ENCODE assay signal across 8 cellular contexts in the genomic region with DNA sequence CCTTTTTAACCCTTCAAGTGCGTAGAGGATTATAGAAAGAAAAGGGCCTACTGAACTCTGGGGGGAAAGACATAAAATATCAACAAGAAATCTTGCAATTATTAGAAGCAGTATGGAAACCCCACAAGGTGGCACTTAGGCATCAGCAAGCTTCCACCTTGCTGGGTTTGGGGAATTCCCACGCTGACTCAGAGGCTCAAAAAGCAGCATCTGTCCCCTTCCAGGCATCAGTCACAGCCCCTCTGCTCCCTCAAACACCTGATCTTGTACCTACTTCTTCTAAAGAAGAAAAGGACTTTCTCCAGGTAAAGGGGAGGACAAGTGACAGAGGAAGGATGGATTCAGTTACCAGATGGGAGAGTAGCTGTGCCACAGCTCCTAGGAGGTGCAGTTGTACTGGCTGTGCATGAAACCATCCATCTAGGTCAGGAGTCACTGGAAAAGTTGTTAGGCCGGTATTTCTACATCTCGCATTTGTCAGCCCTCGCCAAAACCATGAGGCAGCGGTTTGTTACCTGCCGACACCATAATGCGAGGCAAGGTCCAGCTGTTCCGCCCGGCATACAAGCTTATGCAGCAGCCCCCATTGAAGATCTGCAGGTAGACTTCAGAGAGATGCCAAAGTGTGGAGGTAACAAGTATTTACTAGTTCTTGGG. TPM values are rescaled to one million over a fixed set of nuclear protein-coding genes. Genes with fewer than 3 reads are reported as not detected.
DNase-seq lines count a peak whose midpoint lies in the region; ATAC-seq and TF ChIP-seq lines count a peak whose summit lies in the region.
"Not testable (repeated sequence)": the region's sequence is repeated elsewhere in the genome, so short reads cannot be mapped to it uniquely, and the experiment has no call there.

No MANE protein-coding gene starts in this region.

- DNase-seq in Calu3 = peak; percentile 68
- DNase-seq in NCI-H510A treated with DMSO at 0.1 percent for 48 hours (lab: John Stamatoyannopoulos, UW) = peak; percentile 73
- peak; percentile 57 to 66 for DNase-seq in activated CD4-positive, alpha-beta T cell treated with anti-CD3 and anti-CD28 coated beads for 4 hours
- DNase-seq in activated T-cell treated with anti-CD3 and anti-CD28 coated beads, Interleukin-2, amount 50 U/mL, for 48 hours = peak; percentile 63 to 69
- peak; percentile 18 for DNase-seq in effector CD4-positive, alpha-beta T cell
- peak; percentile 25 to 45 (median 42) for DNase-seq in stimulated activated CD4-positive, alpha-beta T cell treated with anti-CD3 and anti-CD28 coated beads, Interleukin-12 subunit alpha, Interleukin-12 subunit beta, amount 100 ng/mL, for 48 hours (ENCODE audit: low read depth in 2 of 3, low spot score in 1 of 3)
- peak; percentile 40 for DNase-seq in stimulated activated CD8-positive, alpha-beta memory T cell treated with anti-CD3 and anti-CD28 coated beads, Interleukin-15, amount 100 ng/mL, for 48 hours (ENCODE audit: low read depth in 2 of 2)

- CTCF ChIA-PET in Calu3 (lab: Charles Lee) = interaction anchor here (1.0 to 2.2 kb wide), 2 partner anchors 19 to 105 kb away, joined by 3 to 27 read pairs; a partner anchor contains a TSS

- H3K9me3 Mint-ChIP-seq in Calu3 (ENCODE audit: low read depth, unreplicated experiment) = not testable (repeated sequence)

- not testable (repeated sequence) for TF ChIP-seq CTCF in Calu3 (IDR thresholded peaks at IDR 0.05; ENCODE audit: unreplicated experiment)

- H3K4me3 Mint-ChIP-seq in Calu3 (ENCODE audit: low read depth, unreplicated experiment) = peak overlapping the region; percentile 19

- H3K4me1 Mint-ChIP-seq in Calu3 (ENCODE audit: low read depth, unreplicated experiment) = peaks cover 33% of the 10 kb centered on the region

- peak overlapping the region; percentile 60 for H3K27ac Mint-ChIP-seq in Calu3 (ENCODE audit: unreplicated experiment)

- intact Hi-C loops in Calu3 (cut with micrococcal nuclease; ENCODE audit: unreplicated experiment) = not testable (repeated sequence)

- BruUV-seq in Calu3 (replicated peaks; lab: Mats Ljungman, UMichigan) = not testable (repeated sequence)

- H3K36me3 Mint-ChIP-seq in Calu3 (ENCODE audit: insufficient read depth, unreplicated experiment) = not testable (repeated sequence)

- ATAC-seq in GM18511 (IDR thresholded peaks at IDR 0.05; ENCODE audit: unreplicated experiment) = peak; percentile 64

- not testable (repeated sequence) for H3K27me3 Mint-ChIP-seq in Calu3 (ENCODE audit: unreplicated experiment)

RNA-seq across cellular contexts. Expression of a gene that starts 18.6 kb away (rescaled TPM):
- 63.2 and 75.0 TPM in 2 replicates for total RNA-seq in Calu3 (2022)

RNA-seq across cellular contexts. Expression of a gene that starts 55.2 kb away (rescaled TPM):
- 55.4 and 61.2 TPM in 2 replicates for total RNA-seq in Calu3 (2022)

Comparison
In these comparisons a context has a peak if more than half of its experiments do, and no peak if none do; other contexts are left out.
1. Peak in every context shown above with its lines: DNase-seq and ATAC-seq.
2. DNase-seq: peak in every context shown above with its lines; median percentile 73 in NCI-H510A treated with DMSO at 0.1 percent for 48 hours; 68 in Calu3; 66 in activated T-cell treated with anti-CD3 and anti-CD28 coated beads, Interleukin-2, amount 50 U/mL, for 48 hours; 62 in activated CD4-positive, alpha-beta T cell treated with anti-CD3 and anti-CD28 coated beads for 4 hours; 42 in stimulated activated CD4-positive, alpha-beta T cell treated with anti-CD3 and anti-CD28 coated beads, Interleukin-12 subunit alpha, Interleukin-12 subunit beta, amount 100 ng/mL, for 48 hours; 40 in stimulated activated CD8-positive, alpha-beta memory T cell treated with anti-CD3 and anti-CD28 coated beads, Interleukin-15, amount 100 ng/mL, for 48 hours; 18 in effector CD4-positive, alpha-beta T cell.